Comparison of ENCODE assay signal across 9 cellular contexts in the genomic region with DNA sequence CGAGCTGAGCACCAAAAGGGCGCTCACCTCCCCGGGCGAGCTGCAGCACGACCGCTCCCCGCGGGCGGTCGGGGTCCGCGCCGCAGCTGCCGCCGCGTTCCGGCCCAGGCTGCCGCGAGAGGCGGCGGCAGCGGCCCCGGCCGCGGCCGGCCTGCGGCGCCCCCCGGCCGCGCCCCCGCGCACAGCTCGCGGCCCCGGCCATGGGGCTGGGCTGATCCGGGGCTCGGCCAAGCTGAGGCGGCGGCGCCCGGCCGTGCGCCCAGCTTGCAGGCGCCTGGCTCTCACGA. TPM values are rescaled to one million over a fixed set of nuclear protein-coding genes. Genes with fewer than 3 reads are reported as not detected.
DNase-seq lines count a peak whose midpoint lies in the region; ATAC-seq lines count a peak whose summit lies in the region.
"Had no signal": no experiment of that assay in that cellular context is flagged by ENCODE, and none has a peak within 500 bp of the region (broad histone marks: within the 10 kb centered on the region; RNA-seq: fewer than 3 reads in every experiment).

No MANE protein-coding gene starts in this region.

- H3K9ac ChIP-seq in iPS-18a (ENCODE audit: low read length) = peak overlapping the region; percentile 44

- H3K9me3 ChIP-seq in iPS-18a (ENCODE audit: control insufficient read depth, low read depth, low read length) = no peaks in the 10 kb centered on the region

- H3K27ac Mint-ChIP-seq in activated T-cell treated with anti-CD3 and anti-CD28 coated beads, Interleukin-2, amount 50 U/mL, for 72 hours = peak overlapping the region; percentile 91
- H3K27ac Mint-ChIP-seq in stimulated activated naive CD8-positive, alpha-beta T cell treated with anti-CD3 and anti-CD28 coated beads, Interleukin-15, amount 100 ng/mL, for 72 hours = peak overlapping the region in 1 of 2 donors; percentile 87

- peak; percentile 24 for ATAC-seq in HG03108 (IDR thresholded peaks at IDR 0.05; ENCODE audit: unreplicated experiment)
- ATAC-seq in activated T-cell treated with anti-CD3 and anti-CD28 coated beads, Interleukin-2, amount 50 U/mL, for 72 hours (replicated peaks in 1 of 2) = peak; percentile 51 to 59
- ATAC-seq in stimulated activated naive CD8-positive, alpha-beta T cell treated with anti-CD3 and anti-CD28 coated beads, Interleukin-15, amount 100 ng/mL, for 72 hours = peak; percentile 51

- peak; percentile 15 for DNase-seq in activated T-cell treated with anti-CD3 and anti-CD28 coated beads for 48 hours (ENCODE audit: low read depth)
- DNase-seq in activated T-cell treated with anti-CD3 and anti-CD28 coated beads, Interleukin-2, amount 50 U/mL, for 48 hours = no peak
- DNase-seq in activated T-cell treated with anti-CD3 and anti-CD28 coated beads, Interleukin-2, amount 50 U/mL, for 72 hours = no peak
- no peak for DNase-seq in stimulated activated naive CD8-positive, alpha-beta T cell treated with anti-CD3 and anti-CD28 coated beads, Interleukin-15, amount 100 ng/mL, for 72 hours
- no peak for DNase-seq in DMS153 (lab: John Stamatoyannopoulos, UW)
- no peak for DNase-seq in central memory CD4-positive, alpha-beta T cell

- H3K27me3 Mint-ChIP-seq in activated T-cell treated with anti-CD3 and anti-CD28 coated beads, Interleukin-2, amount 50 U/mL, for 72 hours (ENCODE audit: low read depth) = no peaks in the 10 kb centered on the region
- no peaks in the 10 kb centered on the region for H3K27me3 Mint-ChIP-seq in stimulated activated naive CD8-positive, alpha-beta T cell treated with anti-CD3 and anti-CD28 coated beads, Interleukin-15, amount 100 ng/mL, for 72 hours

- H3K4me3 ChIP-seq in iPS-18a (ENCODE audit: low read length) = peak overlapping the region; percentile 89

- peaks cover 30% of the 10 kb centered on the region for H3K4me1 ChIP-seq in iPS-18a (ENCODE audit: control insufficient read depth, low read depth, low read length)

- peaks cover 33% of the 10 kb centered on the region for H3K4me1 Mint-ChIP-seq in activated T-cell treated with anti-CD3 and anti-CD28 coated beads, Interleukin-2, amount 50 U/mL, for 72 hours (ENCODE audit: low read depth)
- H3K4me1 Mint-ChIP-seq in stimulated activated naive CD8-positive, alpha-beta T cell treated with anti-CD3 and anti-CD28 coated beads, Interleukin-15, amount 100 ng/mL, for 72 hours = peaks cover 25% of the 10 kb centered on the region

- no peak overlapping the region for H3K27ac ChIP-seq in iPS-18a (ENCODE audit: low read length)
- H3K27ac ChIP-seq: epithelial cell of prostate had no signal

- no peaks in the 10 kb centered on the region for H3K36me3 ChIP-seq in iPS-18a (ENCODE audit: control insufficient read depth, low read depth, low read length)

- H3K9me3 Mint-ChIP-seq in activated T-cell treated with anti-CD3 and anti-CD28 coated beads, Interleukin-2, amount 50 U/mL, for 72 hours = no peaks in the 10 kb centered on the region
- no peaks in the 10 kb centered on the region for H3K9me3 Mint-ChIP-seq in stimulated activated naive CD8-positive, alpha-beta T cell treated with anti-CD3 and anti-CD28 coated beads, Interleukin-15, amount 100 ng/mL, for 72 hours

- peaks cover 0 to 1% of the 10 kb centered on the region in 2 donors for H3K36me3 Mint-ChIP-seq in activated T-cell treated with anti-CD3 and anti-CD28 coated beads, Interleukin-2, amount 50 U/mL, for 72 hours (ENCODE audit: insufficient read depth in 2 of 2)

- H3K27me3 ChIP-seq in iPS-18a (ENCODE audit: control insufficient read depth, insufficient read depth, low read length) = no peaks in the 10 kb centered on the region

- peak overlapping the region; percentile 93 to 97 for H3K4me3 Mint-ChIP-seq in activated T-cell treated with anti-CD3 and anti-CD28 coated beads, Interleukin-2, amount 50 U/mL, for 72 hours
- H3K4me3 Mint-ChIP-seq in stimulated activated naive CD8-positive, alpha-beta T cell treated with anti-CD3 and anti-CD28 coated beads, Interleukin-15, amount 100 ng/mL, for 72 hours = peak overlapping the region; percentile 89 to 94

RNA-seq across cellular contexts. Expression of gene EEIG2, which starts 0.2 kb away (rescaled TPM):
- 1 to 10 TPM; 8.9 to 9.9 TPM for total RNA-seq in activated T-cell treated with anti-CD3 and anti-CD28 coated beads, Interleukin-2, amount 50 U/mL, for 72 hours
